1 cellular context compared by ENCODE assay signal in the genomic region with DNA sequence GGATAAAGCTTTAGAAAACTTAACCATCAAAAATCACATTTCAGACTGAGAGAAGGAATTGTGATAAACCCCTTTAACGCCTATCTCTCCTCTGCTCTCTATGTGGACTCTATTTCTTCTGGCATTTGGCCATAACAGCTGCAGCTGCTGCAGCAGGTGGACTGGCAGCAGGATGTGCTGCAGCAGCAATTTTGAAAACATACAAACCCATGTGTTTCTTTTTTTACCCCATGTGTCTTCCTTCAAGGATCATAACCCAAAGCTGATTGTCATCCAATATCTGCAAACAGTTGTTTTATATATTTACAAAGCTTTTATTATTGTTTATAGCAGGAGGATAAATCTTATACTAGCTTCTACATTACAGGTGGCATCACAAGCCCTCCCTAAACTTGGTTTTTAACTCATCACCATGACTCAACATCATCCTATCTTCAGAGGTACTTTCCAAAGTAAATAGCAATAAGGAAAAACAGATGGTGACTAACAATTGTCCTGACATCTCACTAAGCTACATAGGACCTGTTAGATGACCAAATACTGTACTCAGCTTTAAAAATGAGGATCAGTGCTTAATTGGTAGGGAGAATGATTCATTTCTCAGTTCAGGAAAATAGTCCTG.
TF ChIP-seq lines count a peak whose summit lies in the region.

No MANE protein-coding gene starts in this region.

TF ChIP-seq in SK-N-SH, 30 proteins besides CTCF, POLR2A, EP300 and RAD21:
- TF ChIP-seq, protein P1, sequence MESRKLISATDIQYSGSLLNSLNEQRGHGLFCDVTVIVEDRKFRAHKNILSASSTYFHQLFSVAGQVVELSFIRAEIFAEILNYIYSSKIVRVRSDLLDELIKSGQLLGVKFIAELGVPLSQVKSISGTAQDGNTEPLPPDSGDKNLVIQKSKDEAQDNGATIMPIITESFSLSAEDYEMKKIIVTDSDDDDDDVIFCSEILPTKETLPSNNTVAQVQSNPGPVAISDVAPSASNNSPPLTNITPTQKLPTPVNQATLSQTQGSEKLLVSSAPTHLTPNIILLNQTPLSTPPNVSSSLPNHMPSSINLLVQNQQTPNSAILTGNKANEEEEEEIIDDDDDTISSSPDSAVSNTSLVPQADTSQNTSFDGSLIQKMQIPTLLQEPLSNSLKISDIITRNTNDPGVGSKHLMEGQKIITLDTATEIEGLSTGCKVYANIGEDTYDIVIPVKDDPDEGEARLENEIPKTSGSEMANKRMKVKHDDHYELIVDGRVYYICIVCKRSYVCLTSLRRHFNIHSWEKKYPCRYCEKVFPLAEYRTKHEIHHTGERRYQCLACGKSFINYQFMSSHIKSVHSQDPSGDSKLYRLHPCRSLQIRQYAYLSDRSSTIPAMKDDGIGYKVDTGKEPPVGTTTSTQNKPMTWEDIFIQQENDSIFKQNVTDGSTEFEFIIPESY (IDR thresholded peaks at IDR 0.05; ENCODE audit: borderline replicate concordance, low read depth), result no peak
- TF ChIP-seq RFX5 (IDR thresholded peaks at IDR 0.05; ENCODE audit: low read length), result no peak
- no peak for TF ChIP-seq GATA2 (CRISPR knock-in tag; IDR thresholded peaks at IDR 0.05)
